18 cellular contexts compared by ENCODE assay signal in the genomic region with DNA sequence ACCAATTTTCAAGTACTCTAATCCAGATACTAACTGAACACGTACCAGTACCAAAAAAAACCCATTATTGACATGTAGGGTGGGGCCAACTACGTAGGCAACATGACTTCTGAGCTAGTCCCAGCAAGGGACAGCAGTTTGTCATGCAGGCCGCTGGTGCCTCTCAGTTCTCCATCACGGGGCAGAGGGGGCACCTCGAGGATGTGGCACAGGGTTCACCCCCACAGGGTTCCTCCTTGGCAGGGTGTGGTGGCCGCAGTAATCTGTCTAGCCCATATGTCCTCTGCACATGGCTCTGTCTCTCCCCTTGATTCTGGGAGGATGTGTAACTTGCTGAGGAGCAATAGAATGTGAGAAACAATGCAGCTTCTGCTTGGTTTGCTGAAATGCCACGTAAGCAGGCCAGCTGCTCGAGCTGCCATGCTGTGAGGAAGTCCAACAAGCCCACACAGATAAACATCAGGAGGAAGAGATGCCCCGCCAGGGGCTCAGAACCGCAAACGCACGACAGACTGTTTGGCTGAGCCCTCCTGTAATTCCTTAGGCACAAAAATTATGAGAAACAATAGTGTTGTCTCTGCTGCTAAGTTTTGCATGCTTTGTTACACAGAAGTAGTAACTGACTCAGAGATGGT.
"Had no signal": no experiment of that assay in that cellular context is flagged by ENCODE, and none has a peak within 500 bp of the region (broad histone marks: within the 10 kb centered on the region; RNA-seq: fewer than 3 reads in every experiment).

No MANE protein-coding gene starts in this region.

- H3K4me1 ChIP-seq: colonic mucosa had no signal

- H3K9me3 ChIP-seq: adrenal gland, colonic mucosa, testis had no signal

- DNase-seq: activated T-cell treated with anti-CD3 and anti-CD28 coated beads, Interleukin-2, amount 50 U/mL, for 1 hour; adrenal gland; colonic mucosa; effector memory CD8-positive, alpha-beta T cell; foreskin melanocyte; hypothalamus; nucleus accumbens; small intestine; stimulated activated CD4-positive, alpha-beta T cell treated with anti-CD3 and anti-CD28 coated beads, Interleukin-2, amount 100 ng/mL, for 48 hours; stimulated activated CD8-positive, alpha-beta memory T cell treated with anti-CD3 and anti-CD28 coated beads, Interleukin-4, amount 100 ng/mL, for 48 hours; stimulated activated naive B cell treated with anti-CD40 and anti-IgM and Interleukin-4, amounts not matched to agents 10 μg/mL and 1 μg/mL and 100 μg/mL, for 72 hours; testis; trophoblast cell had no signal

- ATAC-seq: activated T-helper 17 cell treated with anti-CD3 and anti-CD28 coated beads, Interleukin-2, amount 50 U/mL, for 72 hours; effector memory CD8-positive, alpha-beta T cell; esophagus mucosa; sciatic nerve; stimulated activated naive B cell treated with anti-CD40 and anti-IgM and Interleukin-4, amounts not matched to agents 10 μg/mL and 1 μg/mL and 100 μg/mL, for 72 hours; WTC11 had no signal

- H3K36me3 ChIP-seq: adrenal gland, colonic mucosa had no signal

- H3K4me3 ChIP-seq: adrenal gland, colonic mucosa, dorsolateral prefrontal cortex, testis had no signal

- H3K27ac ChIP-seq: adrenal gland, colonic mucosa, dorsolateral prefrontal cortex, testis had no signal

- H3K27me3 ChIP-seq: adrenal gland, colonic mucosa, testis had no signal
